Comparison of ENCODE assay signal across 1 cellular context in the genomic region with DNA sequence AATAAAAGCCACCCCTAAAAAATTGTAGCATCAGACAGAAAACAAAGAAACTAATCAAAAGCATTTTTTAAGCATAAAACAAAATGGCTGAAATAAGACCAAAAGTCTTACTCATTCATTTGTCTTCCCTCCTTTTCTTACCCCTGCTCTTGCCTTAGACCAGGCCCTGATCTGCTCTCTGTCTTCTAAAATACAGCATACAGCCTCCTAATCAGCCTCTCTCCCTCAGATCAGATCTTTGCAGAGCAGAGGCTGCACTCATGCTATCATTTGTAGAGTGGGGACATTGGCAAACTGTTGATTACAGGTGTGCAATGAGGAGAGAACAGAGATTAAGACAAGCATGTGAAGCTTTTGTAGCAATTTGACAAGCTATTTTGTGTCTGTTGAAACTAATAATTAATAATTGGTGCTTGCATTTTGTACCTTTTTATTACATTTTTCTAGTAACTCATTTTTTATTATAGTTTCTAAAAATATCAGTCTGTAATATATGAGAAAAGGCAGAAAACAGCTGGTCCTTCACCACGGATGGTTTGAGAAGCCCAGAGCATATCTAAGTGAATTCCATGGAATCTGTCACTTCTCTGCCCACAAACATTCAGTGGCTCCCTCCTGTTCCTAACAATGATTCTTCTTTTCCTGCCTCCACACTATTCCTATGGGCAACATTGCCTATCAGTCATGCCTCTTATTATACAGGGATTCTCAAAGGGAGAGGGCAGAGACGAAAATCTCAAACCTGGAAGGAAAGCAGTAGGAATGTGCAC.
TF ChIP-seq lines count a peak whose summit lies in the region.

No MANE protein-coding gene starts in this region.

TF ChIP-seq in GM12878, 131 proteins besides CTCF, POLR2A, EP300 and RAD21:
- TF ChIP-seq, protein P1, sequence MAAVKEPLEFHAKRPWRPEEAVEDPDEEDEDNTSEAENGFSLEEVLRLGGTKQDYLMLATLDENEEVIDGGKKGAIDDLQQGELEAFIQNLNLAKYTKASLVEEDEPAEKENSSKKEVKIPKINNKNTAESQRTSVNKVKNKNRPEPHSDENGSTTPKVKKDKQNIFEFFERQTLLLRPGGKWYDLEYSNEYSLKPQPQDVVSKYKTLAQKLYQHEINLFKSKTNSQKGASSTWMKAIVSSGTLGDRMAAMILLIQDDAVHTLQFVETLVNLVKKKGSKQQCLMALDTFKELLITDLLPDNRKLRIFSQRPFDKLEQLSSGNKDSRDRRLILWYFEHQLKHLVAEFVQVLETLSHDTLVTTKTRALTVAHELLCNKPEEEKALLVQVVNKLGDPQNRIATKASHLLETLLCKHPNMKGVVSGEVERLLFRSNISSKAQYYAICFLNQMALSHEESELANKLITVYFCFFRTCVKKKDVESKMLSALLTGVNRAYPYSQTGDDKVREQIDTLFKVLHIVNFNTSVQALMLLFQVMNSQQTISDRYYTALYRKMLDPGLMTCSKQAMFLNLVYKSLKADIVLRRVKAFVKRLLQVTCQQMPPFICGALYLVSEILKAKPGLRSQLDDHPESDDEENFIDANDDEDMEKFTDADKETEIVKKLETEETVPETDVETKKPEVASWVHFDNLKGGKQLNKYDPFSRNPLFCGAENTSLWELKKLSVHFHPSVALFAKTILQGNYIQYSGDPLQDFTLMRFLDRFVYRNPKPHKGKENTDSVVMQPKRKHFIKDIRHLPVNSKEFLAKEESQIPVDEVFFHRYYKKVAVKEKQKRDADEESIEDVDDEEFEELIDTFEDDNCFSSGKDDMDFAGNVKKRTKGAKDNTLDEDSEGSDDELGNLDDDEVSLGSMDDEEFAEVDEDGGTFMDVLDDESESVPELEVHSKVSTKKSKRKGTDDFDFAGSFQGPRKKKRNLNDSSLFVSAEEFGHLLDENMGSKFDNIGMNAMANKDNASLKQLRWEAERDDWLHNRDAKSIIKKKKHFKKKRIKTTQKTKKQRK (IDR thresholded peaks at IDR 0.05; ENCODE audit: low read depth, low read length): no peak
- TF ChIP-seq IKZF2 (IDR thresholded peaks at IDR 0.05) (0 out of 4 replicates have a peak, but pooled peaks of 1 of the 2 experiments have one; percentile 46), ZNF592 (IDR thresholded peaks at IDR 0.05) (0 out of 2 replicates have a peak, but pooled peaks have one; percentile 40), IKZF1 (conservative IDR thresholded peaks at IDR 0.05) (peak; percentile 58), ZNF687 (IDR thresholded peaks at IDR 0.05) (peak; percentile 58; the same call in 1 of the 2 replicates), YY1 (IDR thresholded peaks at IDR 0.05; ENCODE audit: low read depth, low read length) (peak; percentile 82), POLR2AphosphoS5 (IDR thresholded peaks at IDR 0.05; ENCODE audit: low read length) (peak; percentile 67; the same call in 1 of the 2 replicates)
- TF ChIP-seq, protein P2, sequence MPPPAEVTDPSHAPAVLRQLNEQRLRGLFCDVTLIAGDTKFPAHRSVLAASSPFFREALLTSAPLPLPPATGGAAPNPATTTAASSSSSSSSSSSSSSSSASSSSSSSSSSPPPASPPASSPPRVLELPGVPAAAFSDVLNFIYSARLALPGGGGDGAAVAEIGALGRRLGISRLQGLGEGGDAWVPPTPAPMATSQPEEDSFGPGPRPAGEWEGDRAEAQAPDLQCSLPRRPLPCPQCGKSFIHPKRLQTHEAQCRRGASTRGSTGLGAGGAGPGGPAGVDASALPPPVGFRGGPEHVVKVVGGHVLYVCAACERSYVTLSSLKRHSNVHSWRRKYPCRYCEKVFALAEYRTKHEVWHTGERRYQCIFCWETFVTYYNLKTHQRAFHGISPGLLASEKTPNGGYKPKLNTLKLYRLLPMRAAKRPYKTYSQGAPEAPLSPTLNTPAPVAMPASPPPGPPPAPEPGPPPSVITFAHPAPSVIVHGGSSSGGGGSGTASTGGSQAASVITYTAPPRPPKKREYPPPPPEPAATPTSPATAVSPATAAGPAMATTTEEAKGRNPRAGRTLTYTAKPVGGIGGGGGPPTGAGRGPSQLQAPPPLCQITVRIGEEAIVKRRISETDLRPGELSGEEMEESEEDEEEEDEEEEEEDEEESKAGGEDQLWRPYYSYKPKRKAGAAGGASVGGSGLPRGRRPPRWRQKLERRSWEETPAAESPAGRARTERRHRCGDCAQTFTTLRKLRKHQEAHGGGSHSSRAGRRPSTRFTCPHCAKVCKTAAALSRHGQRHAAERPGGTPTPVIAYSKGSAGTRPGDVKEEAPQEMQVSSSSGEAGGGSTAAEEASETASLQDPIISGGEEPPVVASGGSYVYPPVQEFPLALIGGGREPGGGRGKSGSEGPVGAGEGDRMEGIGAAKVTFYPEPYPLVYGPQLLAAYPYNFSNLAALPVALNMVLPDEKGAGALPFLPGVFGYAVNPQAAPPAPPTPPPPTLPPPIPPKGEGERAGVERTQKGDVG (CRISPR knock-in tag; IDR thresholded peaks at IDR 0.05): no peak
- TF ChIP-seq, protein P3, sequence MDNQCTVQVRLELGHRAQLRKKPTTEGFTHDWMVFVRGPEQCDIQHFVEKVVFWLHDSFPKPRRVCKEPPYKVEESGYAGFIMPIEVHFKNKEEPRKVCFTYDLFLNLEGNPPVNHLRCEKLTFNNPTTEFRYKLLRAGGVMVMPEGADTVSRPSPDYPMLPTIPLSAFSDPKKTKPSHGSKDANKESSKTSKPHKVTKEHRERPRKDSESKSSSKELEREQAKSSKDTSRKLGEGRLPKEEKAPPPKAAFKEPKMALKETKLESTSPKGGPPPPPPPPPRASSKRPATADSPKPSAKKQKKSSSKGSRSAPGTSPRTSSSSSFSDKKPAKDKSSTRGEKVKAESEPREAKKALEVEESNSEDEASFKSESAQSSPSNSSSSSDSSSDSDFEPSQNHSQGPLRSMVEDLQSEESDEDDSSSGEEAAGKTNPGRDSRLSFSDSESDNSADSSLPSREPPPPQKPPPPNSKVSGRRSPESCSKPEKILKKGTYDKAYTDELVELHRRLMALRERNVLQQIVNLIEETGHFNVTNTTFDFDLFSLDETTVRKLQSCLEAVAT (IDR thresholded peaks at IDR 0.05): peak; percentile 14; the same call in 1 of the 2 replicates
